In the genomic region with DNA sequence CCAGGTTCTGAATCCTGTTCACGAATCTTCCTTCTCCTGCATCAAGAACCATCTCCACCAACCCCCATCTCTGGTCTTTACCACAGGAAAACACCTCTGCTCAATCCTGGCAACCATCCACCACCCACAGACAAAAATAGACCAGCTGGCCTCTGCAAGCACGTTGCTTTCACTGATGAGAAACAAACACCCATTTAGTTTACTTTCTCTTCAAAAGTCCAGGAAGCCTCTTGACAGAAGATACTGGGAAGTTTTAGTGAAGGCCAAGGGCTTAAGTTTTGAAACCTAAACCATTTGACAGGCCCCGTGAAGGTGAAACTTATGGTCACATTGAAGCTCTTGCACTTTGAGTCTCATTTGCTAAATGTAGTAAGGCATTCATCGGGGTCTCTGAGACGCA, we compare ENCODE assay signal across 1 cellular context.
TF ChIP-seq lines count a peak whose summit lies in the region.

No MANE protein-coding gene starts in this region.

TF ChIP-seq in GM12878, 131 proteins besides CTCF, POLR2A, EP300 and RAD21 (continued from another document and continues in another):
- TF ChIP-seq, protein P1, sequence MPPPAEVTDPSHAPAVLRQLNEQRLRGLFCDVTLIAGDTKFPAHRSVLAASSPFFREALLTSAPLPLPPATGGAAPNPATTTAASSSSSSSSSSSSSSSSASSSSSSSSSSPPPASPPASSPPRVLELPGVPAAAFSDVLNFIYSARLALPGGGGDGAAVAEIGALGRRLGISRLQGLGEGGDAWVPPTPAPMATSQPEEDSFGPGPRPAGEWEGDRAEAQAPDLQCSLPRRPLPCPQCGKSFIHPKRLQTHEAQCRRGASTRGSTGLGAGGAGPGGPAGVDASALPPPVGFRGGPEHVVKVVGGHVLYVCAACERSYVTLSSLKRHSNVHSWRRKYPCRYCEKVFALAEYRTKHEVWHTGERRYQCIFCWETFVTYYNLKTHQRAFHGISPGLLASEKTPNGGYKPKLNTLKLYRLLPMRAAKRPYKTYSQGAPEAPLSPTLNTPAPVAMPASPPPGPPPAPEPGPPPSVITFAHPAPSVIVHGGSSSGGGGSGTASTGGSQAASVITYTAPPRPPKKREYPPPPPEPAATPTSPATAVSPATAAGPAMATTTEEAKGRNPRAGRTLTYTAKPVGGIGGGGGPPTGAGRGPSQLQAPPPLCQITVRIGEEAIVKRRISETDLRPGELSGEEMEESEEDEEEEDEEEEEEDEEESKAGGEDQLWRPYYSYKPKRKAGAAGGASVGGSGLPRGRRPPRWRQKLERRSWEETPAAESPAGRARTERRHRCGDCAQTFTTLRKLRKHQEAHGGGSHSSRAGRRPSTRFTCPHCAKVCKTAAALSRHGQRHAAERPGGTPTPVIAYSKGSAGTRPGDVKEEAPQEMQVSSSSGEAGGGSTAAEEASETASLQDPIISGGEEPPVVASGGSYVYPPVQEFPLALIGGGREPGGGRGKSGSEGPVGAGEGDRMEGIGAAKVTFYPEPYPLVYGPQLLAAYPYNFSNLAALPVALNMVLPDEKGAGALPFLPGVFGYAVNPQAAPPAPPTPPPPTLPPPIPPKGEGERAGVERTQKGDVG (CRISPR knock-in tag; IDR thresholded peaks at IDR 0.05) = no peak
- no peak for TF ChIP-seq ESRRA (IDR thresholded peaks at IDR 0.05; ENCODE audit: low read length)
- peak; percentile 12; the same call in 1 of the 2 replicates for TF ChIP-seq CHD2 (IDR thresholded peaks at IDR 0.05; ENCODE audit: borderline replicate concordance, low read depth, low read length)
- TF ChIP-seq, protein P2, sequence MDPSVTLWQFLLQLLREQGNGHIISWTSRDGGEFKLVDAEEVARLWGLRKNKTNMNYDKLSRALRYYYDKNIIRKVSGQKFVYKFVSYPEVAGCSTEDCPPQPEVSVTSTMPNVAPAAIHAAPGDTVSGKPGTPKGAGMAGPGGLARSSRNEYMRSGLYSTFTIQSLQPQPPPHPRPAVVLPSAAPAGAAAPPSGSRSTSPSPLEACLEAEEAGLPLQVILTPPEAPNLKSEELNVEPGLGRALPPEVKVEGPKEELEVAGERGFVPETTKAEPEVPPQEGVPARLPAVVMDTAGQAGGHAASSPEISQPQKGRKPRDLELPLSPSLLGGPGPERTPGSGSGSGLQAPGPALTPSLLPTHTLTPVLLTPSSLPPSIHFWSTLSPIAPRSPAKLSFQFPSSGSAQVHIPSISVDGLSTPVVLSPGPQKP (IDR thresholded peaks at IDR 0.05; ENCODE audit: low read depth, low read length) = no peak
- no peak for TF ChIP-seq MYC (IDR thresholded peaks at IDR 0.05; ENCODE audit: insufficient read depth, insufficient read length, insufficient replicate concordance, low read length, severe bottlenecking)
- no peak for TF ChIP-seq KLF5 (IDR thresholded peaks at IDR 0.05; ENCODE audit: partially characterized antibody)
- no peak for TF ChIP-seq FOS (IDR thresholded peaks at IDR 0.05; ENCODE audit: borderline replicate concordance, extremely low read depth, insufficient read length)
- TF ChIP-seq SIX5 (IDR thresholded peaks at IDR 0.05; ENCODE audit: low read depth, low read length, severe bottlenecking) = no peak
- no peak for TF ChIP-seq PML (IDR thresholded peaks at IDR 0.05; ENCODE audit: low read length)
- TF ChIP-seq NFYA (IDR thresholded peaks at IDR 0.05; ENCODE audit: borderline replicate concordance, low read depth, low read length) = no peak
- no peak for TF ChIP-seq MXI1 (IDR thresholded peaks at IDR 0.05; ENCODE audit: low read depth, low read length)
- TF ChIP-seq MTA3 (IDR thresholded peaks at IDR 0.05; ENCODE audit: borderline replicate concordance, low read length) = peak; percentile 90
- peak; percentile 70; the same call in 1 of the 2 replicates for TF ChIP-seq ZBED1 (IDR thresholded peaks at IDR 0.05; ENCODE audit: borderline replicate concordance)
- no peak for TF ChIP-seq ZNF217 (IDR thresholded peaks at IDR 0.05)
- TF ChIP-seq, protein P3, sequence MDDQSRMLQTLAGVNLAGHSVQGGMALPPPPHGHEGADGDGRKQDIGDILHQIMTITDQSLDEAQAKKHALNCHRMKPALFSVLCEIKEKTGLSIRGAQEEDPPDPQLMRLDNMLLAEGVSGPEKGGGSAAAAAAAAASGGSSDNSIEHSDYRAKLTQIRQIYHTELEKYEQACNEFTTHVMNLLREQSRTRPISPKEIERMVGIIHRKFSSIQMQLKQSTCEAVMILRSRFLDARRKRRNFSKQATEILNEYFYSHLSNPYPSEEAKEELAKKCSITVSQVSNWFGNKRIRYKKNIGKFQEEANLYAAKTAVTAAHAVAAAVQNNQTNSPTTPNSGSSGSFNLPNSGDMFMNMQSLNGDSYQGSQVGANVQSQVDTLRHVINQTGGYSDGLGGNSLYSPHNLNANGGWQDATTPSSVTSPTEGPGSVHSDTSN (IDR thresholded peaks at IDR 0.05; ENCODE audit: insufficient replicate concordance, low read depth, low read length) = no peak
- TF ChIP-seq, protein P4, sequence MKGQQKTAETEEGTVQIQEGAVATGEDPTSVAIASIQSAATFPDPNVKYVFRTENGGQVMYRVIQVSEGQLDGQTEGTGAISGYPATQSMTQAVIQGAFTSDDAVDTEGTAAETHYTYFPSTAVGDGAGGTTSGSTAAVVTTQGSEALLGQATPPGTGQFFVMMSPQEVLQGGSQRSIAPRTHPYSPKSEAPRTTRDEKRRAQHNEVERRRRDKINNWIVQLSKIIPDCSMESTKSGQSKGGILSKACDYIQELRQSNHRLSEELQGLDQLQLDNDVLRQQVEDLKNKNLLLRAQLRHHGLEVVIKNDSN (IDR thresholded peaks at IDR 0.05; ENCODE audit: borderline replicate concordance, extremely low read length, insufficient read depth, low read depth, low read length) = no peak
- TF ChIP-seq DPF2 (IDR thresholded peaks at IDR 0.05) = no peak
- no peak for TF ChIP-seq ZNF207 (IDR thresholded peaks at IDR 0.05; ENCODE audit: borderline replicate concordance)
- TF ChIP-seq, protein P5, sequence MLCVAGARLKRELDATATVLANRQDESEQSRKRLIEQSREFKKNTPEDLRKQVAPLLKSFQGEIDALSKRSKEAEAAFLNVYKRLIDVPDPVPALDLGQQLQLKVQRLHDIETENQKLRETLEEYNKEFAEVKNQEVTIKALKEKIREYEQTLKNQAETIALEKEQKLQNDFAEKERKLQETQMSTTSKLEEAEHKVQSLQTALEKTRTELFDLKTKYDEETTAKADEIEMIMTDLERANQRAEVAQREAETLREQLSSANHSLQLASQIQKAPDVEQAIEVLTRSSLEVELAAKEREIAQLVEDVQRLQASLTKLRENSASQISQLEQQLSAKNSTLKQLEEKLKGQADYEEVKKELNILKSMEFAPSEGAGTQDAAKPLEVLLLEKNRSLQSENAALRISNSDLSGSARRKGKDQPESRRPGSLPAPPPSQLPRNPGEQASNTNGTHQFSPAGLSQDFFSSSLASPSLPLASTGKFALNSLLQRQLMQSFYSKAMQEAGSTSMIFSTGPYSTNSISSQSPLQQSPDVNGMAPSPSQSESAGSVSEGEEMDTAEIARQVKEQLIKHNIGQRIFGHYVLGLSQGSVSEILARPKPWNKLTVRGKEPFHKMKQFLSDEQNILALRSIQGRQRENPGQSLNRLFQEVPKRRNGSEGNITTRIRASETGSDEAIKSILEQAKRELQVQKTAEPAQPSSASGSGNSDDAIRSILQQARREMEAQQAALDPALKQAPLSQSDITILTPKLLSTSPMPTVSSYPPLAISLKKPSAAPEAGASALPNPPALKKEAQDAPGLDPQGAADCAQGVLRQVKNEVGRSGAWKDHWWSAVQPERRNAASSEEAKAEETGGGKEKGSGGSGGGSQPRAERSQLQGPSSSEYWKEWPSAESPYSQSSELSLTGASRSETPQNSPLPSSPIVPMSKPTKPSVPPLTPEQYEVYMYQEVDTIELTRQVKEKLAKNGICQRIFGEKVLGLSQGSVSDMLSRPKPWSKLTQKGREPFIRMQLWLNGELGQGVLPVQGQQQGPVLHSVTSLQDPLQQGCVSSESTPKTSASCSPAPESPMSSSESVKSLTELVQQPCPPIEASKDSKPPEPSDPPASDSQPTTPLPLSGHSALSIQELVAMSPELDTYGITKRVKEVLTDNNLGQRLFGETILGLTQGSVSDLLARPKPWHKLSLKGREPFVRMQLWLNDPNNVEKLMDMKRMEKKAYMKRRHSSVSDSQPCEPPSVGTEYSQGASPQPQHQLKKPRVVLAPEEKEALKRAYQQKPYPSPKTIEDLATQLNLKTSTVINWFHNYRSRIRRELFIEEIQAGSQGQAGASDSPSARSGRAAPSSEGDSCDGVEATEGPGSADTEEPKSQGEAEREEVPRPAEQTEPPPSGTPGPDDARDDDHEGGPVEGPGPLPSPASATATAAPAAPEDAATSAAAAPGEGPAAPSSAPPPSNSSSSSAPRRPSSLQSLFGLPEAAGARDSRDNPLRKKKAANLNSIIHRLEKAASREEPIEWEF (IDR thresholded peaks at IDR 0.05; ENCODE audit: insufficient replicate concordance, low read depth, low read length) = no peak
- TF ChIP-seq KDM1A (IDR thresholded peaks at IDR 0.05; ENCODE audit: borderline replicate concordance) = no peak
- TF ChIP-seq, protein P6, sequence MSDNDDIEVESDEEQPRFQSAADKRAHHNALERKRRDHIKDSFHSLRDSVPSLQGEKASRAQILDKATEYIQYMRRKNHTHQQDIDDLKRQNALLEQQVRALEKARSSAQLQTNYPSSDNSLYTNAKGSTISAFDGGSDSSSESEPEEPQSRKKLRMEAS (IDR thresholded peaks at IDR 0.05; ENCODE audit: low read depth, low read length) = no peak
- no peak for TF ChIP-seq HDAC6 (IDR thresholded peaks at IDR 0.05; ENCODE audit: unreplicated experiment)
- TF ChIP-seq CBX5 (IDR thresholded peaks at IDR 0.05; ENCODE audit: low read depth) = no peak
- TF ChIP-seq NFXL1 (IDR thresholded peaks at IDR 0.05; ENCODE audit: borderline replicate concordance) = no peak
- no peak for TF ChIP-seq HDAC2 (IDR thresholded peaks at IDR 0.05)
- TF ChIP-seq TAF1 (IDR thresholded peaks at IDR 0.05; ENCODE audit: borderline replicate concordance, low read depth, low read length) = no peak
- TF ChIP-seq RCOR1 (conservative IDR thresholded peaks at IDR 0.05; ENCODE audit: low read depth, low read length) = no peak
- no peak for TF ChIP-seq STAT3 (IDR thresholded peaks at IDR 0.05; ENCODE audit: low read depth, low read length)
- TF ChIP-seq RAD51 (IDR thresholded peaks at IDR 0.05) = no peak
- TF ChIP-seq, protein P7, sequence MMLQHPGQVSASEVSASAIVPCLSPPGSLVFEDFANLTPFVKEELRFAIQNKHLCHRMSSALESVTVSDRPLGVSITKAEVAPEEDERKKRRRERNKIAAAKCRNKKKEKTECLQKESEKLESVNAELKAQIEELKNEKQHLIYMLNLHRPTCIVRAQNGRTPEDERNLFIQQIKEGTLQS (IDR thresholded peaks at IDR 0.05; ENCODE audit: borderline replicate concordance, extremely low read depth, low read depth, low read length) = no peak
- no peak for TF ChIP-seq ETV6 (conservative IDR thresholded peaks at IDR 0.05 in 1 of 2, IDR thresholded peaks at IDR 0.05 in 1 of 2; ENCODE audit: borderline replicate concordance in 1 of 2, low read depth in 1 of 2)
- TF ChIP-seq RFX5 (IDR thresholded peaks at IDR 0.05; ENCODE audit: low read depth, low read length) = no peak
- TF ChIP-seq STAT1 (conservative IDR thresholded peaks at IDR 0.05) = no peak
- TF ChIP-seq ZSCAN29 (IDR thresholded peaks at IDR 0.05) = no peak
- no peak for TF ChIP-seq PAX5 (IDR thresholded peaks at IDR 0.05; ENCODE audit: borderline replicate concordance, low read depth, low read length)
- TF ChIP-seq GABPA (IDR thresholded peaks at IDR 0.05; ENCODE audit: low read depth) = 0 out of 2 replicates have a peak, but pooled peaks have one; percentile 22
- TF ChIP-seq JUND (IDR thresholded peaks at IDR 0.05; ENCODE audit: low read depth, low read length) = no peak
- TF ChIP-seq, protein P8, sequence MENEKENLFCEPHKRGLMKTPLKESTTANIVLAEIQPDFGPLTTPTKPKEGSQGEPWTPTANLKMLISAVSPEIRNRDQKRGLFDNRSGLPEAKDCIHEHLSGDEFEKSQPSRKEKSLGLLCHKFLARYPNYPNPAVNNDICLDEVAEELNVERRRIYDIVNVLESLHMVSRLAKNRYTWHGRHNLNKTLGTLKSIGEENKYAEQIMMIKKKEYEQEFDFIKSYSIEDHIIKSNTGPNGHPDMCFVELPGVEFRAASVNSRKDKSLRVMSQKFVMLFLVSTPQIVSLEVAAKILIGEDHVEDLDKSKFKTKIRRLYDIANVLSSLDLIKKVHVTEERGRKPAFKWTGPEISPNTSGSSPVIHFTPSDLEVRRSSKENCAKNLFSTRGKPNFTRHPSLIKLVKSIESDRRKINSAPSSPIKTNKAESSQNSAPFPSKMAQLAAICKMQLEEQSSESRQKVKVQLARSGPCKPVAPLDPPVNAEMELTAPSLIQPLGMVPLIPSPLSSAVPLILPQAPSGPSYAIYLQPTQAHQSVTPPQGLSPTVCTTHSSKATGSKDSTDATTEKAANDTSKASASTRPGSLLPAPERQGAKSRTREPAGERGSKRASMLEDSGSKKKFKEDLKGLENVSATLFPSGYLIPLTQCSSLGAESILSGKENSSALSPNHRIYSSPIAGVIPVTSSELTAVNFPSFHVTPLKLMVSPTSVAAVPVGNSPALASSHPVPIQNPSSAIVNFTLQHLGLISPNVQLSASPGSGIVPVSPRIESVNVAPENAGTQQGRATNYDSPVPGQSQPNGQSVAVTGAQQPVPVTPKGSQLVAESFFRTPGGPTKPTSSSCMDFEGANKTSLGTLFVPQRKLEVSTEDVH (IDR thresholded peaks at IDR 0.05; ENCODE audit: low read depth, partially characterized antibody) = no peak
- peak; percentile 77; the same call in 1 of the 2 replicates for TF ChIP-seq TBL1XR1 (IDR thresholded peaks at IDR 0.05; ENCODE audit: low read depth, low read length)
- 0 out of 2 replicates have a peak, but pooled peaks have one; percentile 40 for TF ChIP-seq ATF7 (IDR thresholded peaks at IDR 0.05; ENCODE audit: low read depth)
- peak; percentile 46; the same call in 1 of the 2 replicates for TF ChIP-seq CREM (IDR thresholded peaks at IDR 0.05; ENCODE audit: low read depth)
- TF ChIP-seq, protein P9, sequence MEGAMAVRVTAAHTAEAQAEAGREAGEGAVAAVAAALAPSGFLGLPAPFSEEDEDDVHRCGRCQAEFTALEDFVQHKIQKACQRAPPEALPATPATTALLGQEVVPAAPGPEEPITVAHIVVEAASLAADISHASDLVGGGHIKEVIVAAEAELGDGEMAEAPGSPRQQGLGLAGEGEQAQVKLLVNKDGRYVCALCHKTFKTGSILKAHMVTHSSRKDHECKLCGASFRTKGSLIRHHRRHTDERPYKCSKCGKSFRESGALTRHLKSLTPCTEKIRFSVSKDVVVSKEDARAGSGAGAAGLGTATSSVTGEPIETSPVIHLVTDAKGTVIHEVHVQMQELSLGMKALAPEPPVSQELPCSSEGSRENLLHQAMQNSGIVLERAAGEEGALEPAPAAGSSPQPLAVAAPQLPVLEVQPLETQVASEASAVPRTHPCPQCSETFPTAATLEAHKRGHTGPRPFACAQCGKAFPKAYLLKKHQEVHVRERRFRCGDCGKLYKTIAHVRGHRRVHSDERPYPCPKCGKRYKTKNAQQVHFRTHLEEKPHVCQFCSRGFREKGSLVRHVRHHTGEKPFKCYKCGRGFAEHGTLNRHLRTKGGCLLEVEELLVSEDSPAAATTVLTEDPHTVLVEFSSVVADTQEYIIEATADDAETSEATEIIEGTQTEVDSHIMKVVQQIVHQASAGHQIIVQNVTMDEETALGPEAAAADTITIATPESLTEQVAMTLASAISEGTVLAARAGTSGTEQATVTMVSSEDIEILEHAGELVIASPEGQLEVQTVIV (IDR thresholded peaks at IDR 0.05; ENCODE audit: borderline replicate concordance, partially characterized antibody) = no peak
